ENCODE assay signal across 28 cellular contexts in the genomic region with DNA sequence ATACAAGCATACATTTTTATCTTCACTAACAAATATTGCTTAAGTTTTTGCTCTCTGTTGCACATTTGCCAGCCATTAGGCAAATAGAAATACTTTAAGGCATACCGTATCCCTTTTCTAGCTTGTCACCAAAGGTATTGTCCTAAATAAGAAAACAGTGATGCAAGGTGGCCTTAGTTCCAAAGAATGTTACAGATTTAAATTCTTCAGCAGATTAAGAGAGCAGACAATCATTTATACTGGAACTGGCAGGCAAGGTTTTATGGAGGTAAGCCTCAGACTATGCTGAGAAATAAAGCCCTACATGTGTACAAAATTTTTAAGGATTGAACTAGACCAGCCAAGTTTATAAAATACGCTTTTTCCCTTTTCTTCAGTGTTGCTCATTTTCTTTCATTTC.
"Had no signal": no experiment of that assay in that cellular context is flagged by ENCODE, and none has a peak within 500 bp of the region (broad histone marks: within the 10 kb centered on the region; RNA-seq: fewer than 3 reads in every experiment).

No MANE protein-coding gene starts in this region.

- DNase-seq: stimulated activated CD4-positive, alpha-beta T cell treated with anti-CD3 and anti-CD28 coated beads, Interleukin-2, amount 100 ng/mL, for 48 hours; stimulated activated CD4-positive, alpha-beta T cell treated with anti-CD3 and anti-CD28 coated beads, Interleukin-4, amount 100 ng/mL, for 1 hour; stimulated activated CD4-positive, alpha-beta T cell treated with anti-CD3 and anti-CD28 coated beads, Interleukin-4, amount 100 ng/mL, for 24 hours; stimulated activated CD4-positive, alpha-beta T cell treated with anti-CD3 and anti-CD28 coated beads, Interleukin-4, amount 100 ng/mL, for 4 hours; stimulated activated CD8-positive, alpha-beta memory T cell treated with anti-CD3 and anti-CD28 coated beads, Interleukin-4, amount 100 ng/mL, for 48 hours; stimulated activated naive B cell treated with anti-CD40 and anti-IgM and Interleukin-4, amounts not matched to agents 10 μg/mL and 1 μg/mL and 100 μg/mL, for 72 hours; stimulated activated naive CD4-positive, alpha-beta T cell; stimulated activated naive CD4-positive, alpha-beta T cell treated with Interleukin-2 at 50 U/mL for 16 hours; stimulated activated naive CD8-positive, alpha-beta T cell treated with anti-CD3 and anti-CD28 coated beads, Interleukin-15, amount 100 ng/mL, for 72 hours; stimulated activated naive CD8-positive, alpha-beta T cell treated with anti-CD3 and anti-CD28 coated beads, Interleukin-15, Interleukin-2, amounts not matched to agents 100 U/mL and 50 U/mL, for 24 hours; stomach; substantia nigra; testis; thyroid gland; tibial artery; trophoblast cell; upper lobe of left lung; upper lobe of right lung; uterus had no signal

- H3K27me3 Mint-ChIP-seq: stimulated activated memory B cell treated with anti-CD40 and anti-IgM and Interleukin-4, amounts not matched to agents 10 μg/mL and 1 μg/mL and 100 μg/mL, for 72 hours; stimulated activated naive B cell treated with anti-CD40 and anti-IgM and Interleukin-4, amounts not matched to agents 10 μg/mL and 1 μg/mL and 100 μg/mL, for 72 hours; stimulated activated naive CD8-positive, alpha-beta T cell treated with anti-CD3 and anti-CD28 coated beads, Interleukin-15, amount 100 ng/mL, for 72 hours; stimulated activated naive CD8-positive, alpha-beta T cell treated with anti-CD3 and anti-CD28 coated beads, Interleukin-15, Interleukin-2, amounts not matched to agents 100 ng/mL and 50 ng/mL, for 24 hours; type B pancreatic cell had no signal

- H3K4me3 Mint-ChIP-seq: stimulated activated effector memory CD8-positive, alpha-beta T cell treated with anti-CD3 and anti-CD28 coated beads, Interleukin-12 subunit alpha, Interleukin-12 subunit beta, amount 100 ng/mL, for 72 hours; stimulated activated memory B cell treated with anti-CD40 and anti-IgM and Interleukin-4, amounts not matched to agents 10 μg/mL and 1 μg/mL and 100 μg/mL, for 72 hours; stimulated activated naive B cell treated with anti-CD40 and anti-IgM and Interleukin-4, amounts not matched to agents 10 μg/mL and 1 μg/mL and 100 μg/mL, for 72 hours; stimulated activated naive CD8-positive, alpha-beta T cell treated with anti-CD3 and anti-CD28 coated beads, Interleukin-15, amount 100 ng/mL, for 72 hours; stimulated activated naive CD8-positive, alpha-beta T cell treated with anti-CD3 and anti-CD28 coated beads, Interleukin-15, Interleukin-2, amounts not matched to agents 100 ng/mL and 50 ng/mL, for 24 hours; type B pancreatic cell had no signal

- H3K4me1 ChIP-seq: stomach, suprapubic skin, testis, thyroid gland, tibial artery, tibial nerve, upper lobe of left lung, upper lobe of right lung, uterus, vagina had no signal

- H3K27ac Mint-ChIP-seq: stimulated activated effector memory CD8-positive, alpha-beta T cell treated with anti-CD3 and anti-CD28 coated beads, Interleukin-12 subunit alpha, Interleukin-12 subunit beta, amount 100 ng/mL, for 72 hours; stimulated activated memory B cell treated with anti-CD40 and anti-IgM and Interleukin-4, amounts not matched to agents 10 μg/mL and 1 μg/mL and 100 μg/mL, for 72 hours; stimulated activated naive B cell treated with anti-CD40 and anti-IgM and Interleukin-4, amounts not matched to agents 10 μg/mL and 1 μg/mL and 100 μg/mL, for 72 hours; stimulated activated naive CD8-positive, alpha-beta T cell treated with anti-CD3 and anti-CD28 coated beads, Interleukin-15, amount 100 ng/mL, for 72 hours; stimulated activated naive CD8-positive, alpha-beta T cell treated with anti-CD3 and anti-CD28 coated beads, Interleukin-15, Interleukin-2, amounts not matched to agents 100 ng/mL and 50 ng/mL, for 24 hours; type B pancreatic cell had no signal

- H3K4me1 Mint-ChIP-seq: stimulated activated effector memory CD8-positive, alpha-beta T cell treated with anti-CD3 and anti-CD28 coated beads, Interleukin-12 subunit alpha, Interleukin-12 subunit beta, amount 100 ng/mL, for 72 hours; stimulated activated memory B cell treated with anti-CD40 and anti-IgM and Interleukin-4, amounts not matched to agents 10 μg/mL and 1 μg/mL and 100 μg/mL, for 72 hours; stimulated activated naive B cell treated with anti-CD40 and anti-IgM and Interleukin-4, amounts not matched to agents 10 μg/mL and 1 μg/mL and 100 μg/mL, for 72 hours; stimulated activated naive CD8-positive, alpha-beta T cell treated with anti-CD3 and anti-CD28 coated beads, Interleukin-15, amount 100 ng/mL, for 72 hours had no signal

- H3K27ac ChIP-seq: stomach, suprapubic skin, testis, thoracic aorta, thyroid gland, tibial artery, tibial nerve, upper lobe of left lung, upper lobe of right lung, uterus, vagina had no signal

- H3K36me3 Mint-ChIP-seq: stimulated activated effector memory CD8-positive, alpha-beta T cell treated with anti-CD3 and anti-CD28 coated beads, Interleukin-12 subunit alpha, Interleukin-12 subunit beta, amount 100 ng/mL, for 72 hours; stimulated activated memory B cell treated with anti-CD40 and anti-IgM and Interleukin-4, amounts not matched to agents 10 μg/mL and 1 μg/mL and 100 μg/mL, for 72 hours; stimulated activated naive B cell treated with anti-CD40 and anti-IgM and Interleukin-4, amounts not matched to agents 10 μg/mL and 1 μg/mL and 100 μg/mL, for 72 hours; type B pancreatic cell had no signal

- H3K36me3 ChIP-seq: stomach, suprapubic skin, thoracic aorta, thyroid gland, tibial artery, tibial nerve, upper lobe of left lung, upper lobe of right lung, uterus, vagina had no signal

- H3K9me3 ChIP-seq: testis, thoracic aorta, thyroid gland, upper lobe of left lung, uterus, vagina had no signal

- FAIRE-seq: urothelium cell line had no signal

- H3K4me3 ChIP-seq: stomach, suprapubic skin, testis, thoracic aorta, thyroid gland, tibial artery, tibial nerve, upper lobe of left lung, upper lobe of right lung, uterus, vagina had no signal

- H3K27me3 ChIP-seq: stomach, suprapubic skin, testis, thyroid gland, tibial artery, tibial nerve, upper lobe of left lung, upper lobe of right lung, uterus, vagina had no signal
